In the genomic region with DNA sequence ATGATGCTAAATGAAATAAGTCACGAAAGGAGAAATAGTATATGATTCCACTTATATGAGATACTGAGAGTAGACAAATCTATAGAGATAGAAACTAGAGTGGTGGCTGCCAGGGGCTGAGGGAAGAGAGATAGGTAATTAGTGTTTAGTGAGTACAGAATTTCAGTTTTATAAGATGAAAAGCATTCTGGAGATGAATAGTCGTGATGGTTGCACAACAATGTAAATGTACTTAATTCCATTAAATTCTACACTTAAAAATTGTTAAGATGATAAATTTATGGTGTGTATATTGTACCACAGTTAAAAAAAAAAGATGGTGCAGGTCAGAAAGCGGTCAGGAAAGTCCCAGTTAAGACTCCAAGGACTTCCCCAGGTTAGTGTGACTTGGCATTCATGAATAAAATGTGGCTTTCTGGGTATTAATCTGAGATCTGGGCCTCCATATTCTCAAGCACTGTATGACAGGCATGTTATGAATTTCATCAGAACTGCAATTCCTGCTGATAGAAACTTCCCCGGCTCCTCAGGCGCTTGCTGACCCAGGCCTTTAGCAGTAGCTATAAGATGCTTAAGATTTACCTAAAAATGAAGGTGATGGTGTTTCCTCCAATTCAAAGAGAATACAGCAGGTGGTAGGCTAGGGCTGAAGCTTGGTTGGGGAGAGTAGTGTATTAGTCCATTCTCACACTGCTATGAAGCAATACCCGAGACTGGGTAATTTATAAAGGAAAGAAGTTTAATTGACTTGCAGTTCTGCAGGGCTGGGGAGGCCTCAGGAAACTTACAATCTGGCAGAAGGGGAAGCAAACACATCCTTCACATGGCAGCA, we compare ENCODE assay signal across 16 cellular contexts.
DNase-seq lines count a peak whose midpoint lies in the region; ATAC-seq and TF ChIP-seq lines count a peak whose summit lies in the region.
"Had no signal": no experiment of that assay in that cellular context is flagged by ENCODE, and none has a peak within 500 bp of the region (broad histone marks: within the 10 kb centered on the region; RNA-seq: fewer than 3 reads in every experiment).

No MANE protein-coding gene starts in this region.

- no peaks in the 10 kb centered on the region for H3K36me3 Mint-ChIP-seq in endodermal cell (ENCODE audit: low read depth)
- H3K36me3 Mint-ChIP-seq: activated CD4-positive, alpha-beta memory T cell treated with anti-CD3 and anti-CD28 coated beads for 36 hours had no signal

- no peak overlapping the region for H3K9ac ChIP-seq in endodermal cell (ENCODE audit: extremely low read depth, low read length, poor library complexity, severe bottlenecking)

- ATAC-seq in GM18508 (IDR thresholded peaks at IDR 0.05; ENCODE audit: insufficient read depth, unreplicated experiment), result peak; percentile 44
- peak; percentile 55 for ATAC-seq in GM19455 (IDR thresholded peaks at IDR 0.05; ENCODE audit: unreplicated experiment)
- peak; percentile 55 for ATAC-seq in HG02798 (IDR thresholded peaks at IDR 0.05; ENCODE audit: poor library complexity, unreplicated experiment)
- peak; percentile 46 for ATAC-seq in HG03457 (IDR thresholded peaks at IDR 0.05; ENCODE audit: unreplicated experiment)
- ATAC-seq in stimulated activated naive CD8-positive, alpha-beta T cell treated with anti-CD3 and anti-CD28 coated beads, Interleukin-15, Interleukin-2, amounts not matched to agents 100 U/mL and 50 U/mL, for 24 hours, result no peak
- ATAC-seq: T-helper 17 cell had no signal

- H3K9me3 ChIP-seq in endodermal cell (ENCODE audit: control insufficient read depth, low read length), result no peaks in the 10 kb centered on the region

- H3K36me3 ChIP-seq in endodermal cell (ENCODE audit: control insufficient read depth, insufficient read depth, low read length), result no peaks in the 10 kb centered on the region
- H3K36me3 ChIP-seq: cardiac muscle cell had no signal

- no peak for DNase-seq in NCI-H1092 treated with DMSO at 0.1 percent for 48 hours (lab: John Stamatoyannopoulos, UW)
- no peak for DNase-seq in activated CD4-positive, alpha-beta T cell treated with anti-CD3 and anti-CD28 coated beads, Interleukin-2, amount 50 U/mL, for 1 hour
- no peak for DNase-seq in endodermal cell
- no peak for DNase-seq in stimulated activated naive CD8-positive, alpha-beta T cell treated with anti-CD3 and anti-CD28 coated beads, Interleukin-15, Interleukin-2, amounts not matched to agents 100 U/mL and 50 U/mL, for 24 hours
- DNase-seq: activated CD4-positive, alpha-beta memory T cell treated with anti-CD3 and anti-CD28 coated beads for 36 hours; activated naive CD4-positive, alpha-beta T cell treated with Interleukin-2 at 50 U/mL for 16 hours; DND-41; MM.1S; stimulated activated CD4-positive, alpha-beta T cell treated with anti-CD3 and anti-CD28 coated beads, Interleukin-4, amount 100 ng/mL, for 4 hours; T-helper 17 cell had no signal

- H3K4me1 Mint-ChIP-seq in endodermal cell, result no peaks in the 10 kb centered on the region
- H3K4me1 Mint-ChIP-seq: T-helper 17 cell had no signal

- no peak overlapping the region for H3K27ac Mint-ChIP-seq in endodermal cell
- H3K27ac Mint-ChIP-seq: stimulated activated naive CD8-positive, alpha-beta T cell treated with anti-CD3 and anti-CD28 coated beads, Interleukin-15, Interleukin-2, amounts not matched to agents 100 ng/mL and 50 ng/mL, for 24 hours; T-helper 17 cell had no signal

- H3K27me3 Mint-ChIP-seq in endodermal cell (ENCODE audit: insufficient read depth), result peaks cover 15% of the 10 kb centered on the region
- H3K27me3 Mint-ChIP-seq: activated CD4-positive, alpha-beta memory T cell treated with anti-CD3 and anti-CD28 coated beads for 36 hours had no signal

- H3K9me3 Mint-ChIP-seq in endodermal cell, result no peaks in the 10 kb centered on the region
- H3K9me3 Mint-ChIP-seq: stimulated activated naive CD8-positive, alpha-beta T cell treated with anti-CD3 and anti-CD28 coated beads, Interleukin-15, Interleukin-2, amounts not matched to agents 100 ng/mL and 50 ng/mL, for 24 hours had no signal

- TF ChIP-seq CTCF in endodermal cell (conservative IDR thresholded peaks at IDR 0.05), result no peak

- 93 to 100% methylated on average over 1 to 5 of the region's 6 CpGs for WGBS in endodermal cell (ENCODE audit: insufficient coverage in 1 of 2, insufficient read length in 1 of 2), 2 experiments

- no peak overlapping the region for H3K4me3 Mint-ChIP-seq in endodermal cell
- H3K4me3 Mint-ChIP-seq: activated CD4-positive, alpha-beta memory T cell treated with anti-CD3 and anti-CD28 coated beads for 36 hours; stimulated activated naive CD8-positive, alpha-beta T cell treated with anti-CD3 and anti-CD28 coated beads, Interleukin-15, Interleukin-2, amounts not matched to agents 100 ng/mL and 50 ng/mL, for 24 hours; T-helper 17 cell had no signal

- no peak overlapping the region for H3K27ac ChIP-seq in endodermal cell (ENCODE audit: low read depth, low read length)
- H3K27ac ChIP-seq: cardiac muscle cell had no signal

- H3K27me3 ChIP-seq in endodermal cell (ENCODE audit: control insufficient read depth, insufficient read depth, low read length, poor library complexity, severe bottlenecking), result peaks cover 5% of the 10 kb centered on the region
- H3K27me3 ChIP-seq: cardiac muscle cell had no signal

- H3K4me1 ChIP-seq in endodermal cell (ENCODE audit: control insufficient read depth, insufficient read depth, low read length), result no peaks in the 10 kb centered on the region

- no peak overlapping the region for H3K4me3 ChIP-seq in endodermal cell (ENCODE audit: low read length)
- H3K4me3 ChIP-seq: cardiac muscle cell had no signal
